8 cellular contexts compared by ENCODE assay signal in the genomic region with DNA sequence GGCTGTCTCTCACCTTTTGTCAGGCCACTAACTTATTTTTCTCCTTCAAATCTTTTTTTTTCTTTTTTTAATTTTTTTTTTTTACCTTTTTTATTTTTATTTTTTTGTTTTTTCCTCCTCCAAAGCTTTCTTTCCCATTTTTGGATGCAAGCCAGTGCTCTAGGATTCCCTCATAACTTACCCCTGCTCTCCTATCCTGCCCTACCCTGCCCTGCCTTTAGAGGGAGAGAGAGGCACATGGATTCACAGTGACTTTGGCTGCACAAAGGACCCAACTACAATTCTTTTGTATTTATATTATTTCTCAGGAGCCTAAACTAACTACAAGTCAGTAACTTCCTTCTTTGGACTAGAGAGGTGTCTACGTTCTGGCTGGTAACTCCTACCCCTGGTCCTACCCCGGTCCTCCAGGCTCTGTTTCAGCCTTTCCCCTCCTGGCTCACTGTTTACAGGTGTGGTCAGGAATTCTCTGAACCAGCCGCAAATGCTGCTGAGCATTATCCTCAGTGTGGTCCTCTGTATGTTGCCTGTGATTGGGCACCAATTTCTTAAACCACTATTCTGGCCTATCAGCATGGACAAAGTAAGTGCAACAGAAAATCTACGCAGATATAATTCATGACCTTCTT. TPM values are rescaled to one million over a fixed set of nuclear protein-coding genes. Genes with fewer than 3 reads are reported as not detected.
DNase-seq lines count a peak whose midpoint lies in the region; ATAC-seq and TF ChIP-seq lines count a peak whose summit lies in the region.

No MANE protein-coding gene starts in this region.

- DNase-seq in AG09309 (ENCODE audit: low read depth) (no peak), NCI-H82 (lab: John Stamatoyannopoulos, UW) (peak; percentile 59), adrenal gland (peak; percentile 60 to 82 (median 79)), iPS-NIHi7 (ENCODE audit: extremely low spot score) (peak; percentile 60), thoracic aorta (ENCODE audit: low spot score) (no peak), NCI-H2227 treated with DMSO at 0.1 percent for 48 hours (lab: John Stamatoyannopoulos, UW) (no peak)

- no peaks in the 10 kb centered on the region for H3K9me3 ChIP-seq in adrenal gland (replicated peaks in 1 of 3)
- H3K9me3 ChIP-seq in thoracic aorta, result no peaks in the 10 kb centered on the region

- H3K4me3 ChIP-seq in AG09309 (ENCODE audit: control insufficient read depth, low read depth, low read length) (no peak overlapping the region), GM12875 (ENCODE audit: low read depth, low read length) (no peak overlapping the region), adrenal gland (no peak overlapping the region), thoracic aorta (no peak overlapping the region)

- H3K27me3 ChIP-seq in adrenal gland (no peaks in the 10 kb centered on the region), thoracic aorta (replicated peaks; ENCODE audit: insufficient read depth) (no peaks in the 10 kb centered on the region)

- peak; percentile 78 for TF ChIP-seq CTCF in AG09309 (IDR thresholded peaks at IDR 0.05; ENCODE audit: control insufficient read depth, insufficient read depth, low read depth, low read length, missing control alignments)
- peak; percentile 68 for TF ChIP-seq CTCF in GM12875 (IDR thresholded peaks at IDR 0.05; ENCODE audit: borderline replicate concordance, insufficient read depth, low read depth, low read length)
- TF ChIP-seq CTCF in adrenal gland (IDR thresholded peaks at IDR 0.05), result peak; percentile 56 to 87 (median 74)
- TF ChIP-seq CTCF in thoracic aorta (IDR thresholded peaks at IDR 0.05), result peak; percentile 60

- WGBS in adrenal gland, 4 donors, result 85 to 89% (median 89%) methylated on average over 4 of the region's 4 CpGs

- TF ChIP-seq POLR2A in adrenal gland (IDR thresholded peaks at IDR 0.05), result no peak

- no peak for ATAC-seq in thoracic aorta (ENCODE audit: insufficient number of reproducible peaks, low FRiP score, low read depth)
- no peak for ATAC-seq in HG03469 (IDR thresholded peaks at IDR 0.05; ENCODE audit: unreplicated experiment)

- H3K4me1 ChIP-seq in adrenal gland (replicated peaks in 1 of 2) (no peaks in the 10 kb centered on the region), thoracic aorta (ENCODE audit: control insufficient read depth in 1 of 2, low read depth in 2 of 2) (peaks cover 0 to 11% of the 10 kb centered on the region in 2 donors)

- no peaks in the 10 kb centered on the region for H3K36me3 ChIP-seq in adrenal gland (replicated peaks in 1 of 2)
- H3K36me3 ChIP-seq in thoracic aorta, result no peaks in the 10 kb centered on the region

- intact Hi-C loops in adrenal gland (cut with DNase I), result no loop called here

- no peak overlapping the region for H3K27ac ChIP-seq in adrenal gland
- no peak overlapping the region for H3K27ac ChIP-seq in thoracic aorta

RNA-seq across cellular contexts. Expression of a gene that starts 8.4 kb away (rescaled TPM):
- total RNA-seq in adrenal gland, result 10 to 100 TPM; 13.4 to 42.0 (median 31.2) TPM
- polyA plus RNA-seq in adrenal gland, result 10 to 100 TPM; 14.6 to 66.8 (median 40.6) TPM
- 100 to 1,000 TPM in 1 of 2 donors, 10 to 100 TPM in 1; 89.8 to 124 TPM for total RNA-seq in thoracic aorta

Comparison
In these comparisons a context has a peak if more than half of its experiments do, and no peak if none do; other contexts are left out.
1. DNase-seq: peak in NCI-H82 (single experiment), adrenal gland (7 of 7) and iPS-NIHi7 (single experiment); none in AG09309 (single experiment), thoracic aorta (single experiment) and NCI-H2227 treated with DMSO at 0.1 percent for 48 hours (single experiment).
2. Peak in every context shown above with its lines, with median percentiles within 50 percentile points of each other: CTCF ChIP-seq.